In the genomic region with DNA sequence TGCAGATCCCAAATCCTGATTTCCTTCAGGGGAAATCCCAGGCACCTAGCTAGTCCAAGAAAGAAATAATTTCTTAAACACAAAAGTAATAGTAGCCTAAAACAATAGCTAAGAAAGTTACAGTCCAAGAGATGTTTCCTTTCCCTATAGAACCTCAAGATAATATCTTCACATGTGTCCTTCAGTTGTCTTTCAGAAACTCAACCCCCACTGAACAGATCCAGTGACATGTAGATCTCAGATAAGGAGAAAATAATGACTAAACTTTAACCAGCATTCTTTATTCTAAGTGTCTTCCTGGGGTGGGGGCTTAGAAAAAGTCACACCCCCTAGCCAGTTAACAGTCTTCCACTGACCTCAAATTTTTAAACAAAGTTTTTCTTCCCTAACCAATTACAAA, we compare ENCODE assay signal across 27 cellular contexts.
DNase-seq lines count a peak whose midpoint lies in the region; ATAC-seq, FAIRE-seq and TF ChIP-seq lines count a peak whose summit lies in the region.
"Had no signal": no experiment of that assay in that cellular context is flagged by ENCODE, and none has a peak within 500 bp of the region (broad histone marks: within the 10 kb centered on the region; RNA-seq: fewer than 3 reads in every experiment).

No MANE protein-coding gene starts in this region.

- intact Hi-C loops in MCF 10A (cut with micrococcal nuclease) (no loop called here), breast epithelium (cut with DNase I; ENCODE audit: low total_unique reads) (no loop called here), K562 (cut with micrococcal nuclease) (no loop called here), tibial artery (cut with DNase I; ENCODE audit: low total_unique reads) (loop anchor here (5.0 kb wide), 2 partner anchors 82 to 132 kb away; partner anchors contain the start of gene ADRA1B)

- H3K4me2 ChIP-seq in K562 (ENCODE audit: insufficient read depth, low read length), result no peak overlapping the region
- H3K4me2 ChIP-seq: BLaER1 had no signal

- no peak overlapping the region for H3K4me3 Mint-ChIP-seq in MCF 10A (ENCODE audit: unreplicated experiment)
- no peak overlapping the region for H3K4me3 Mint-ChIP-seq in activated CD8-positive, alpha-beta memory T cell treated with anti-CD3 and anti-CD28 coated beads, Interleukin-2, amount 10 ng/mL, durations not matched to agents 7 days and 5 days
- no peak overlapping the region for H3K4me3 Mint-ChIP-seq in mesothelial cell of epicardium
- H3K4me3 Mint-ChIP-seq: CD14-positive monocyte; CD4-positive, alpha-beta memory T cell; CD4-positive, CD25-positive, alpha-beta regulatory T cell; CD8-positive, alpha-beta memory T cell had no signal

- TF ChIP-seq EP300 in K562 (IDR thresholded peaks at IDR 0.05; ENCODE audit: low read length), result no peak

- H3K4me3 ChIP-seq in breast epithelium (no peak overlapping the region), K562 (no peak overlapping the region), tibial artery (no peak overlapping the region)
- H3K4me3 ChIP-seq: BLaER1 had no signal

- no peak for TF ChIP-seq RAD21 in K562 (CRISPR knock-in tag; conservative IDR thresholded peaks at IDR 0.05 in 1 of 2, IDR thresholded peaks at IDR 0.05 in 1 of 2)

- H3K27ac Mint-ChIP-seq in MCF 10A (ENCODE audit: low read depth, unreplicated experiment), result peak overlapping the region; percentile 24
- H3K27ac Mint-ChIP-seq in activated CD8-positive, alpha-beta memory T cell treated with anti-CD3 and anti-CD28 coated beads, Interleukin-2, amount 10 ng/mL, durations not matched to agents 7 days and 5 days, result no peak overlapping the region
- no peak overlapping the region for H3K27ac Mint-ChIP-seq in mesothelial cell of epicardium
- H3K27ac Mint-ChIP-seq: CD14-positive monocyte; CD4-positive, alpha-beta memory T cell; CD4-positive, CD25-positive, alpha-beta regulatory T cell; CD8-positive, alpha-beta memory T cell had no signal

- POLR2A ChIA-PET in MCF 10A (lab: Yijun Ruan, JAX), result no interaction called here
- POLR2A ChIA-PET in K562 (lab: Yijun Ruan, JAX), result no interaction called here

- TF ChIP-seq CTCF in MCF 10A (IDR thresholded peaks at IDR 0.05; ENCODE audit: unreplicated experiment) (no peak), breast epithelium (IDR thresholded peaks at IDR 0.05) (no peak), K562 (IDR thresholded peaks at IDR 0.05 in 2 of 3, conservative IDR thresholded peaks at IDR 0.05 in 1 of 3; ENCODE audit: insufficient read depth in 2 of 3, low read depth in 1 of 3, low read length in 3 of 3) (no peak), tibial artery (IDR thresholded peaks at IDR 0.05) (no peak), mesothelial cell of epicardium (IDR thresholded peaks at IDR 0.05; ENCODE audit: unreplicated experiment) (no peak)

- H3K79me2 ChIP-seq in K562 (ENCODE audit: control insufficient read depth, insufficient read depth, low read length), result no peaks in the 10 kb centered on the region

- H3K9ac ChIP-seq in K562 (ENCODE audit: insufficient read depth in 1 of 2, low read depth in 2 of 2, low read length in 2 of 2), result no peak overlapping the region
- H3K9ac ChIP-seq: BLaER1 had no signal

- in situ Hi-C loops in K562 (cut with MboI), result no loop called here

- BruUV-seq in MCF 10A (replicated peaks; lab: Mats Ljungman, UMichigan), result no TSS peak
- BruUV-seq in K562 (replicated peaks; lab: Mats Ljungman, UMichigan), result no TSS peak

- H3K36me3 Mint-ChIP-seq in MCF 10A (ENCODE audit: insufficient read depth, unreplicated experiment) (no peaks in the 10 kb centered on the region), mesothelial cell of epicardium (no peaks in the 10 kb centered on the region)
- no peaks in the 10 kb centered on the region for H3K36me3 Mint-ChIP-seq in activated CD8-positive, alpha-beta memory T cell treated with anti-CD3 and anti-CD28 coated beads, Interleukin-2, amount 10 ng/mL, durations not matched to agents 7 days and 5 days
- H3K36me3 Mint-ChIP-seq: CD14-positive monocyte; CD4-positive, alpha-beta memory T cell; CD4-positive, CD25-positive, alpha-beta regulatory T cell; CD8-positive, alpha-beta memory T cell had no signal

- CTCF ChIA-PET in MCF 10A (lab: Yijun Ruan, JAX) (no interaction called here), K562 (lab: Yijun Ruan, JAX; ENCODE audit: low intra/inter-chr PET ratio) (no interaction called here)
- CTCF ChIA-PET in activated CD8-positive, alpha-beta memory T cell treated with anti-CD3 and anti-CD28 coated beads, Interleukin-2, amount 10 ng/mL, durations not matched to agents 7 days and 5 days (lab: Charles Lee), result no interaction called here

- FAIRE-seq in K562 (lab: Jason Lieb, UNC), result no peak
- FAIRE-seq: A204.1, G401.6, GM12891, GM19239 had no signal

- no peaks in the 10 kb centered on the region for H3K36me3 ChIP-seq in breast epithelium
- H3K36me3 ChIP-seq in K562 (ENCODE audit: control insufficient read depth, insufficient read depth, low read length), result no peaks in the 10 kb centered on the region
- no peaks in the 10 kb centered on the region for H3K36me3 ChIP-seq in tibial artery
- H3K36me3 ChIP-seq: BE2C, BLaER1 had no signal

- no peaks in the 10 kb centered on the region for H4K20me1 ChIP-seq in K562 (replicated peaks; ENCODE audit: control insufficient read depth, insufficient read depth, low read length)
- H4K20me1 ChIP-seq: BLaER1 had no signal

- no peak for DNase-seq in MCF 10A (ENCODE audit: unreplicated experiment)
- DNase-seq in breast epithelium (ENCODE audit: low spot score in 2 of 2), result no peak
- DNase-seq in M059J (ENCODE audit: low read depth), result peak; percentile 27
- no peak for DNase-seq in K562 (ENCODE audit: extremely low read depth in 1 of 4, low spot score in 3 of 4)
- DNase-seq in tibial artery, result no peak
- no peak for DNase-seq in activated CD8-positive, alpha-beta memory T cell treated with anti-CD3 and anti-CD28 coated beads, Interleukin-2, amount 10 ng/mL, durations not matched to agents 7 days and 5 days
- no peak for DNase-seq in stimulated activated CD4-positive, alpha-beta T cell treated with anti-CD3 and anti-CD28 coated beads, Interleukin-1b, Interleukin-23, amount 100 ng/mL, for 48 hours
- DNase-seq in mesothelial cell of epicardium (ENCODE audit: low spot score in 2 of 2, unreplicated experiment in 2 of 2), result no peak
- DNase-seq: 8988T; ACHN; BE2C; C1 segment of cervical spinal cord; CD4-positive, alpha-beta memory T cell; CD4-positive, CD25-positive, alpha-beta regulatory T cell; CD8-positive, alpha-beta memory T cell; COR-L47; DMS 273 treated with DMSO at 0.1 percent for 48 hours; DMS153; DMS53; DMS79; GF-D8 had no signal

- no peaks in the 10 kb centered on the region for H3K27me3 ChIP-seq in breast epithelium
- H3K27me3 ChIP-seq in K562 (ENCODE audit: control insufficient read depth in 2 of 2, insufficient read depth in 2 of 2, low read length in 2 of 2), result peaks cover 0 to 11% of the 10 kb centered on the region in 2 experiments; a peak in 2 of 5 replicates
- H3K27me3 ChIP-seq in tibial artery, result no peaks in the 10 kb centered on the region
- H3K27me3 ChIP-seq: BLaER1 had no signal

- H3K9me3 ChIP-seq in breast epithelium (no peaks in the 10 kb centered on the region), K562 (replicated peaks; ENCODE audit: control insufficient read depth, insufficient read depth, low read depth, low read length) (no peaks in the 10 kb centered on the region), tibial artery (no peaks in the 10 kb centered on the region)
- H3K9me3 ChIP-seq: BE2C, BLaER1 had no signal

- no peak overlapping the region for H3K27ac ChIP-seq in breast epithelium
- no peak overlapping the region for H3K27ac ChIP-seq in K562 (ENCODE audit: extremely low read depth, low read depth, low read length)
- peak overlapping the region; percentile 88 to 95 for H3K27ac ChIP-seq in tibial artery
- H3K27ac ChIP-seq: BLaER1 had no signal

- H3K4me1 Mint-ChIP-seq in MCF 10A (ENCODE audit: insufficient read depth, unreplicated experiment) (peaks cover 34% of the 10 kb centered on the region), mesothelial cell of epicardium (peaks cover 23% of the 10 kb centered on the region)
- H3K4me1 Mint-ChIP-seq in activated CD8-positive, alpha-beta memory T cell treated with anti-CD3 and anti-CD28 coated beads, Interleukin-2, amount 10 ng/mL, durations not matched to agents 7 days and 5 days, result no peaks in the 10 kb centered on the region
- H3K4me1 Mint-ChIP-seq: CD14-positive monocyte; CD4-positive, alpha-beta memory T cell; CD8-positive, alpha-beta memory T cell had no signal

- no peak for TF ChIP-seq POLR2A in breast epithelium (IDR thresholded peaks at IDR 0.05)
- TF ChIP-seq POLR2A in K562 (conservative IDR thresholded peaks at IDR 0.05), result no peak

- H3K9me3 Mint-ChIP-seq in MCF 10A (ENCODE audit: unreplicated experiment), result no peaks in the 10 kb centered on the region
- no peaks in the 10 kb centered on the region for H3K9me3 Mint-ChIP-seq in activated CD8-positive, alpha-beta memory T cell treated with anti-CD3 and anti-CD28 coated beads, Interleukin-2, amount 10 ng/mL, durations not matched to agents 7 days and 5 days (ENCODE audit: low read depth)
- no peaks in the 10 kb centered on the region for H3K9me3 Mint-ChIP-seq in mesothelial cell of epicardium
- H3K9me3 Mint-ChIP-seq: CD14-positive monocyte; CD8-positive, alpha-beta memory T cell had no signal

- H3K27me3 Mint-ChIP-seq in MCF 10A (ENCODE audit: insufficient read depth, unreplicated experiment) (no peaks in the 10 kb centered on the region), mesothelial cell of epicardium (ENCODE audit: low read depth) (no peaks in the 10 kb centered on the region)
- peaks cover 22% of the 10 kb centered on the region for H3K27me3 Mint-ChIP-seq in activated CD8-positive, alpha-beta memory T cell treated with anti-CD3 and anti-CD28 coated beads, Interleukin-2, amount 10 ng/mL, durations not matched to agents 7 days and 5 days

- no peaks in the 10 kb centered on the region for H3K9me1 ChIP-seq in K562 (ENCODE audit: control insufficient read depth, insufficient read depth, low read length)

- H3K4me1 ChIP-seq in breast epithelium (no peaks in the 10 kb centered on the region), K562 (replicated peaks in 1 of 2; ENCODE audit: control insufficient read depth in 2 of 2, insufficient read depth in 2 of 2, low read length in 2 of 2) (no peaks in the 10 kb centered on the region; a peak in 1 of 5 replicates), tibial artery (peaks cover 0 to 100% (median 60%) of the 10 kb centered on the region in 4 donors)
- H3K4me1 ChIP-seq: BE2C, BLaER1 had no signal

- H2AFZ ChIP-seq in K562 (ENCODE audit: low read depth, low read length), result no peak overlapping the region

- no peak for ATAC-seq in K562
- no peak for ATAC-seq in activated CD8-positive, alpha-beta memory T cell treated with anti-CD3 and anti-CD28 coated beads, Interleukin-2, amount 10 ng/mL, durations not matched to agents 7 days and 5 days

TF ChIP-seq in K562, 482 proteins besides CTCF, POLR2A, EP300 and RAD21 (continues in another document):
- no peak for TF ChIP-seq ZNF143 (CRISPR knock-in tag; IDR thresholded peaks at IDR 0.05)
- TF ChIP-seq U2AF1 (optimal IDR thresholded peaks at IDR 0.05; ENCODE audit: low read depth, low read length), result no peak
- TF ChIP-seq SMARCA4 (IDR thresholded peaks at IDR 0.05), result no peak
- TF ChIP-seq HMG20B (CRISPR knock-in tag; IDR thresholded peaks at IDR 0.05), result no peak

Comparison
In these comparisons a context has a peak if more than half of its experiments do, and no peak if none do; other contexts are left out.
1. H3K27ac ChIP-seq: peak in tibial artery (2 of 2); none in breast epithelium (0 of 2) and K562 (single experiment).